Comparison of ENCODE assay signal across 8 cellular contexts in the genomic region with DNA sequence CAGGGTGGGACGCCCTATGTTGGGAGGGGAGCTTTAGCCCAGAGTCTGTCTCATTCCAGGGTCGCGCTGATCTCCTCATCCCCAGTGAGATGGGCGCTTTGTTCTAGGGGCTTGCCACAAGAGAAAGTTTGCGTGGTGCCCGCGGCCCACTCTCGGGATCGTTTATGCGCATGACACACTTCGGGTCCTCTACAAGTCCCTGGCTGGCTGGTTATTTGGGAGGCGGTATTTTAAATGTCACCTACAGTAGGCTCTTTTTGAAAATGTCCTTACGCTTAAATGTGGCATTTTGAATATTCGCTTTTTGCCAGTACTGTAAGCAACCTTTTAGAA. TPM values are rescaled to one million over a fixed set of nuclear protein-coding genes. Genes with fewer than 3 reads are reported as not detected.
DNase-seq lines count a peak whose midpoint lies in the region; ATAC-seq and TF ChIP-seq lines count a peak whose summit lies in the region.

No MANE protein-coding gene starts in this region.

- H3K4me3 Mint-ChIP-seq in T-helper 2 cell treated with Interferon-gamma antibody and Interleukin-4, amounts not matched to agents 5 μg/mL and 100 μg/mL, for 36 hours, result no peak overlapping the region
- H3K4me3 Mint-ChIP-seq in neural progenitor cell, result no peak overlapping the region

- peak overlapping the region; percentile 77 for H2AFZ ChIP-seq in neural progenitor cell (replicated peaks)

- no peaks in the 10 kb centered on the region for H3K9me3 Mint-ChIP-seq in T-helper 2 cell treated with Interferon-gamma antibody and Interleukin-4, amounts not matched to agents 5 μg/mL and 100 μg/mL, for 36 hours
- H3K9me3 Mint-ChIP-seq in neural progenitor cell, result no peaks in the 10 kb centered on the region

- H4K20me1 ChIP-seq in neural progenitor cell (ENCODE audit: low read depth), result peaks cover 19% of the 10 kb centered on the region

- H3K4me1 ChIP-seq in neural progenitor cell, result peaks cover 25% of the 10 kb centered on the region

- ATAC-seq in HG03095 (IDR thresholded peaks at IDR 0.05; ENCODE audit: unreplicated experiment) (peak; percentile 4), GM21390 (IDR thresholded peaks at IDR 0.05; ENCODE audit: unreplicated experiment) (no peak)

- peaks cover 26% of the 10 kb centered on the region for H3K36me3 Mint-ChIP-seq in T-helper 2 cell treated with Interferon-gamma antibody and Interleukin-4, amounts not matched to agents 5 μg/mL and 100 μg/mL, for 36 hours (ENCODE audit: low read depth)
- peaks cover 6% of the 10 kb centered on the region for H3K36me3 Mint-ChIP-seq in neural progenitor cell

- H3K4me1 Mint-ChIP-seq in T-helper 2 cell treated with Interferon-gamma antibody and Interleukin-4, amounts not matched to agents 5 μg/mL and 100 μg/mL, for 36 hours (ENCODE audit: low read depth), result peaks cover 43% of the 10 kb centered on the region
- H3K4me1 Mint-ChIP-seq in neural progenitor cell, result peaks cover 17% of the 10 kb centered on the region

- TF ChIP-seq CTCF in epithelial cell of esophagus (IDR thresholded peaks at IDR 0.05; ENCODE audit: insufficient read depth, low read depth, low read length, missing control alignments) (no peak), neural progenitor cell (IDR thresholded peaks at IDR 0.05) (no peak)

- H3K4me2 ChIP-seq in neural progenitor cell, result peak overlapping the region; percentile 99

- H3K9me3 ChIP-seq in neural progenitor cell (ENCODE audit: low read depth), result no peaks in the 10 kb centered on the region

- peaks cover 4% of the 10 kb centered on the region for H3K36me3 ChIP-seq in neural progenitor cell

- peak overlapping the region; percentile 92 for H3K4me3 ChIP-seq in epithelial cell of esophagus (ENCODE audit: low read length)
- H3K4me3 ChIP-seq in neural progenitor cell, result peak overlapping the region; percentile 77

- H3K27me3 ChIP-seq in neural progenitor cell, result no peaks in the 10 kb centered on the region

- H3K79me2 ChIP-seq in neural progenitor cell (ENCODE audit: low read depth), result peaks cover 76% of the 10 kb centered on the region

- H3K27me3 Mint-ChIP-seq in T-helper 2 cell treated with Interferon-gamma antibody and Interleukin-4, amounts not matched to agents 5 μg/mL and 100 μg/mL, for 36 hours (ENCODE audit: low read depth), result no peaks in the 10 kb centered on the region
- no peaks in the 10 kb centered on the region for H3K27me3 Mint-ChIP-seq in neural progenitor cell (ENCODE audit: insufficient read depth, low read depth)

- H3K27ac ChIP-seq in neural progenitor cell, result peak overlapping the region; percentile 83

- DNase-seq in NCI-H82 (lab: John Stamatoyannopoulos, UW) (peak; percentile 71), NCI-H82 treated with DMSO at 0.1 percent for 48 hours (lab: John Stamatoyannopoulos, UW; ENCODE audit: unreplicated experiment) (no peak), epithelial cell of esophagus (ENCODE audit: low read depth) (peak; percentile 24), neural progenitor cell (ENCODE audit: low spot score) (no peak), GM19240 (ENCODE audit: insufficient read length, low spot score) (no peak)
- peak; percentile 32 for DNase-seq in T-helper 2 cell treated with Interferon-gamma antibody and Interleukin-4, amounts not matched to agents 5 μg/mL and 100 μg/mL, for 36 hours (ENCODE audit: low spot score)

- peaks cover 11% of the 10 kb centered on the region for H3F3A ChIP-seq in neural progenitor cell (ENCODE audit: low read depth)

- H3K9ac ChIP-seq in neural progenitor cell, result peak overlapping the region; percentile 88

- no peak overlapping the region for H3K27ac Mint-ChIP-seq in T-helper 2 cell treated with Interferon-gamma antibody and Interleukin-4, amounts not matched to agents 5 μg/mL and 100 μg/mL, for 36 hours
- H3K27ac Mint-ChIP-seq in neural progenitor cell, result no peak overlapping the region

RNA-seq across cellular contexts. Expression of gene GOLT1B, which starts 0.5 kb away (rescaled TPM):
- total RNA-seq in neural progenitor cell (ENCODE audit: low replicate concordance), result 56.6 and 85.4 TPM in 2 replicates

RNA-seq across cellular contexts. Expression of gene RECQL, which starts 0.7 kb away (rescaled TPM):
- total RNA-seq in neural progenitor cell (ENCODE audit: low replicate concordance), result 43.9 and 50.4 TPM in 2 replicates

RNA-seq across cellular contexts. Expression of gene SPX, which starts 24.0 kb away (rescaled TPM):
- total RNA-seq in neural progenitor cell (ENCODE audit: low replicate concordance), result 0.31 and 4.0 TPM in 2 replicates

Comparison
In these comparisons a context has a peak if more than half of its experiments do, and no peak if none do; other contexts are left out.
1. DNase-seq: peak in NCI-H82 (single experiment), T-helper 2 cell treated with Interferon-gamma antibody and Interleukin-4, amounts not matched to agents 5 μg/mL and 100 μg/mL, for 36 hours (single experiment) and epithelial cell of esophagus (single experiment); none in NCI-H82 treated with DMSO at 0.1 percent for 48 hours (single experiment), neural progenitor cell (single experiment) and GM19240 (single experiment).